In the genomic region with DNA sequence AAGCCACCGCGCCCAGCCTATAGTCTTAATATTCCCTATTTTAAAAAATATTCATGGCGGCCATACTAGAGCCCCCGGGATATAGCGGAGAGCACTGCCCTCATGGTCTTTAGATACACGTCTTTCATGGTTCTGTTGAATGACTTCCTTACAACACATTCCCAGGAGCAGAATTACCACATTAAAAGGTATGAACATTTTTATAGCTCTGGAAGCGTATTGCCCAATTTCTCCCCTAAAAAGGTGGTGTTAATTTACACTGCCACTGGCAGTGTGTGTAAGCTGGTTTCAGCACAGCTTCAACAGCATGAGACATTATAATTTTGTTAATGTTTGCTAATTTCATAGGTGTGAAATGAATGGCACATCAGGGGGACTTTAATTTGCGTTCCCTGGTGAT, we compare ENCODE assay signal across 29 cellular contexts. TPM values are rescaled to one million over a fixed set of nuclear protein-coding genes. Genes with fewer than 3 reads are reported as not detected.
DNase-seq lines count a peak whose midpoint lies in the region; ATAC-seq, FAIRE-seq and TF ChIP-seq lines count a peak whose summit lies in the region.
"Had no signal": no experiment of that assay in that cellular context is flagged by ENCODE, and none has a peak within 500 bp of the region (broad histone marks: within the 10 kb centered on the region; RNA-seq: fewer than 3 reads in every experiment).

No MANE protein-coding gene starts in this region.

- H2AFZ ChIP-seq in keratinocyte (ENCODE audit: control insufficient read depth, low read length), result no peak overlapping the region
- H2AFZ ChIP-seq: GM23338 had no signal

- peak overlapping the region; percentile 84 for H3K4me2 ChIP-seq in keratinocyte (ENCODE audit: control insufficient read depth, extremely low read depth, insufficient read depth, low read depth, low read length)
- H3K4me2 ChIP-seq: GM23338, KMS-11, SK-N-SH had no signal

- H3K4me1 ChIP-seq in endodermal cell (ENCODE audit: control insufficient read depth, insufficient read depth, low read length) (no peaks in the 10 kb centered on the region), keratinocyte (ENCODE audit: control insufficient read depth, extremely low read depth, insufficient read depth, low read length) (peaks cover 43% of the 10 kb centered on the region)
- H3K4me1 ChIP-seq: BE2C, HAP-1, Peyer's patch had no signal

- H3K27ac ChIP-seq in RWPE1 (peak overlapping the region; percentile 91), endodermal cell (ENCODE audit: low read depth, low read length) (no peak overlapping the region), keratinocyte (ENCODE audit: control insufficient read depth, insufficient read depth, low read length) (peak overlapping the region; percentile 92)
- H3K27ac ChIP-seq: HL-60, KMS-11, Peyer's patch had no signal

- BruUV-seq in Calu3 (replicated peaks; lab: Mats Ljungman, UMichigan), result no TSS peak

- no peak for DNase-seq in Calu3
- DNase-seq in RWPE1 (ENCODE audit: low spot score), result no peak
- peak; percentile 10 for DNase-seq in endodermal cell
- no peak for DNase-seq in keratinocyte (ENCODE audit: low read depth, low spot score)
- DNase-seq in foreskin fibroblast, result no peak
- DNase-seq: 8988T; ACHN; BE2C; CD8-positive, alpha-beta memory T cell; DMS153; DND-41; NCI-H1092; NCI-H1417 treated with DMSO at 0.1 percent for 48 hours; NCI-H1694 treated with DMSO at 0.1 percent for 48 hours; NCI-H2081; NCI-H2227 treated with DMSO at 0.1 percent for 48 hours; NCI-H510A; Peyer's patch; SK-N-SH had no signal

- H3K4me1 Mint-ChIP-seq in Calu3 (ENCODE audit: low read depth, unreplicated experiment) (peaks cover 15% of the 10 kb centered on the region), endodermal cell (peaks cover 3% of the 10 kb centered on the region)

- TF ChIP-seq CTCF in Calu3 (IDR thresholded peaks at IDR 0.05; ENCODE audit: unreplicated experiment) (no peak), RWPE1 (conservative IDR thresholded peaks at IDR 0.05; ENCODE audit: low read depth) (no peak), endodermal cell (conservative IDR thresholded peaks at IDR 0.05) (no peak), keratinocyte (optimal IDR thresholded peaks at IDR 0.05 in 1 of 3, IDR thresholded peaks at IDR 0.05 in 1 of 3, conservative IDR thresholded peaks at IDR 0.05 in 1 of 3; ENCODE audit: extremely low read depth in 1 of 3, insufficient read depth in 2 of 3, low read length in 3 of 3) (no peak), foreskin fibroblast (IDR thresholded peaks at IDR 0.05; ENCODE audit: low read depth, low read length) (no peak)

- WGBS in endodermal cell (ENCODE audit: insufficient coverage in 1 of 2, insufficient read length in 1 of 2), 2 experiments, result 93 to 96% methylated on average over 7 to 8 of the region's 8 CpGs

- H3K27ac Mint-ChIP-seq in Calu3 (ENCODE audit: unreplicated experiment) (peak overlapping the region; percentile 70), endodermal cell (no peak overlapping the region)
- H3K27ac Mint-ChIP-seq: CD14-positive monocyte, GM23338 had no signal

- H3K27me3 Mint-ChIP-seq in Calu3 (ENCODE audit: unreplicated experiment) (no peaks in the 10 kb centered on the region), endodermal cell (ENCODE audit: insufficient read depth) (peaks cover 15% of the 10 kb centered on the region)
- H3K27me3 Mint-ChIP-seq: CD8-positive, alpha-beta memory T cell; IgD-negative memory B cell had no signal

- H3K9me3 ChIP-seq in endodermal cell (ENCODE audit: control insufficient read depth, low read length) (no peaks in the 10 kb centered on the region), keratinocyte (ENCODE audit: control insufficient read depth, low read depth, low read length) (no peaks in the 10 kb centered on the region)
- H3K9me3 ChIP-seq: BE2C, HAP-1, Peyer's patch, SK-N-SH had no signal

- dilution Hi-C loops in keratinocyte (cut with MboI; ENCODE audit: extremely low pct_ligation_motif_present, low sequenced_read_pairs), result no loop called here

- intact Hi-C loops in Calu3 (cut with micrococcal nuclease; ENCODE audit: unreplicated experiment), result no loop called here

- H3K9me1 ChIP-seq in keratinocyte (ENCODE audit: control insufficient read depth, extremely low read depth, insufficient read depth, low read length), result no peaks in the 10 kb centered on the region

- CTCF ChIA-PET in Calu3 (lab: Charles Lee) (interaction anchor here (1.0 kb wide), 1 partner anchor 179 kb away, joined by 4 read pairs; no protein-coding TSS in a partner anchor), RWPE1 (lab: Yijun Ruan, JAX) (interaction anchor here (1.0 kb wide), 1 partner anchor 30 kb away, joined by 3 read pairs; no protein-coding TSS in a partner anchor)

- no peak overlapping the region for H3K9ac ChIP-seq in endodermal cell (ENCODE audit: extremely low read depth, low read length, poor library complexity, severe bottlenecking)
- H3K9ac ChIP-seq in keratinocyte (ENCODE audit: control insufficient read depth, extremely low read depth, insufficient read depth, low read length), result peak overlapping the region; percentile 61
- H3K9ac ChIP-seq: KMS-11, SK-N-SH had no signal

- no peaks in the 10 kb centered on the region for H3K79me2 ChIP-seq in keratinocyte (ENCODE audit: control insufficient read depth, insufficient read depth, low read length)

- no peaks in the 10 kb centered on the region for H3K27me3 ChIP-seq in endodermal cell (ENCODE audit: control insufficient read depth, insufficient read depth, low read length, poor library complexity, severe bottlenecking)
- no peaks in the 10 kb centered on the region for H3K27me3 ChIP-seq in keratinocyte (ENCODE audit: control insufficient read depth, extremely low read depth, insufficient read depth, low read length)
- H3K27me3 ChIP-seq: Peyer's patch had no signal

- ATAC-seq in GM18502 (IDR thresholded peaks at IDR 0.05; ENCODE audit: poor library complexity, unreplicated experiment) (no peak), GM18520 (IDR thresholded peaks at IDR 0.05; ENCODE audit: unreplicated experiment) (no peak), GM18511 (IDR thresholded peaks at IDR 0.05; ENCODE audit: unreplicated experiment) (no peak)
- ATAC-seq: GM23338 had no signal

- no peak overlapping the region for H3K4me3 ChIP-seq in endodermal cell (ENCODE audit: low read length)
- no peak overlapping the region for H3K4me3 ChIP-seq in keratinocyte (ENCODE audit: control insufficient read depth in 2 of 3, extremely low read depth in 1 of 3, insufficient read depth in 2 of 3, low read depth in 1 of 3, low read length in 3 of 3)
- H3K4me3 ChIP-seq in foreskin fibroblast (ENCODE audit: low read depth in 1 of 2, low read length in 2 of 2), result no peak overlapping the region
- H3K4me3 ChIP-seq: GM23338, HAP-1, Peyer's patch had no signal

- FAIRE-seq in keratinocyte (lab: Jason Lieb, UNC), result peak; percentile 66
- FAIRE-seq: GM18507 had no signal

- H3K9me3 Mint-ChIP-seq in Calu3 (ENCODE audit: low read depth, unreplicated experiment), result no peaks in the 10 kb centered on the region
- H3K9me3 Mint-ChIP-seq in endodermal cell, result no peaks in the 10 kb centered on the region
- H3K9me3 Mint-ChIP-seq: CD14-positive monocyte; CD8-positive, alpha-beta memory T cell; GM23338; IgD-negative memory B cell had no signal

- no peaks in the 10 kb centered on the region for H3K36me3 ChIP-seq in endodermal cell (ENCODE audit: control insufficient read depth, insufficient read depth, low read length)
- H3K36me3 ChIP-seq in keratinocyte (ENCODE audit: control insufficient read depth in 2 of 2, extremely low read depth in 1 of 2, insufficient read depth in 2 of 2, low read length in 2 of 2), result no peaks in the 10 kb centered on the region
- H3K36me3 ChIP-seq: BE2C, HAP-1, Peyer's patch had no signal

- POLR2A ChIA-PET in RWPE1 (lab: Yijun Ruan, JAX; ENCODE audit: low non-redundant PET), result interaction anchor here (0.7 kb wide), 1 partner anchor 9 kb away, joined by 8 read pairs; no protein-coding TSS in a partner anchor

- no peaks in the 10 kb centered on the region for H4K20me1 ChIP-seq in keratinocyte (ENCODE audit: control insufficient read depth, extremely low read depth, insufficient read depth, low read length)

- H3K36me3 Mint-ChIP-seq in Calu3 (ENCODE audit: insufficient read depth, unreplicated experiment) (peaks cover 11% of the 10 kb centered on the region), endodermal cell (ENCODE audit: low read depth) (no peaks in the 10 kb centered on the region)
- H3K36me3 Mint-ChIP-seq: CD14-positive monocyte; CD8-positive, alpha-beta memory T cell had no signal

- H3K4me3 Mint-ChIP-seq in Calu3 (ENCODE audit: low read depth, unreplicated experiment) (no peak overlapping the region), endodermal cell (no peak overlapping the region)
- H3K4me3 Mint-ChIP-seq: CD14-positive monocyte; CD8-positive, alpha-beta memory T cell; GM23338; IgD-negative memory B cell had no signal

RNA-seq across cellular contexts. Expression of a gene that starts 19.0 kb away (rescaled TPM):
- total RNA-seq in Calu3 (2022) (1.8 and 3.1 TPM in 2 replicates), endodermal cell (1 to 10 TPM; 2.7 to 3.0 TPM)
- 5.2 TPM for polyA plus RNA-seq in endodermal cell (2013, experiment 1 of 2)
- 4.6 TPM for polyA plus RNA-seq in endodermal cell (2013, experiment 2 of 2)
- 0.49 to 0.72 TPM (median 0.53 TPM) in 3 replicates for polyA plus RNA-seq in keratinocyte
- polyA plus RNA-seq in keratinocyte (2011; ENCODE audit: low read depth), result not detected
- 0.56 and 0.69 TPM in 2 replicates for polyA plus RNA-seq in keratinocyte (2011; cell fraction: cytosol; rRNA removed)
- 0.65 and 0.78 TPM in 2 replicates for polyA plus RNA-seq in keratinocyte (2011; cell fraction: nucleus; rRNA removed)
- polyA plus RNA-seq in keratinocyte (2012; ENCODE audit: low replicate concordance), result 1.5 and 2.1 TPM in 2 replicates
- 0.10 to 0.23 TPM in 2 of 3 replicates, not detected in the other for polyA minus RNA-seq in keratinocyte
- polyA minus RNA-seq in keratinocyte (2011; cell fraction: cytosol; rRNA and poly(A)+ RNA removed), result not detected
- polyA minus RNA-seq in keratinocyte (2011; cell fraction: nucleus; rRNA and poly(A)+ RNA removed), result 0.63 and 0.85 TPM in 2 replicates

RNA-seq across cellular contexts. Expression of a gene that starts 19.2 kb away (rescaled TPM):
- total RNA-seq in Calu3 (2022) (15.1 and 19.9 TPM in 2 replicates), endodermal cell (10 to 100 TPM; 12.8 to 16.6 TPM)
- polyA plus RNA-seq in endodermal cell (2013, experiment 1 of 2), result 25.6 TPM
- 22.8 TPM for polyA plus RNA-seq in endodermal cell (2013, experiment 2 of 2)
- polyA plus RNA-seq in keratinocyte, result 21.7 to 49.0 TPM (median 30.6 TPM) in 3 replicates
- 11.7 TPM for polyA plus RNA-seq in keratinocyte (2011; ENCODE audit: low read depth)
- polyA plus RNA-seq in keratinocyte (2011; cell fraction: cytosol; rRNA removed), result 17.8 and 43.6 TPM in 2 replicates
- 33.3 and 34.8 TPM in 2 replicates for polyA plus RNA-seq in keratinocyte (2011; cell fraction: nucleus; rRNA removed)
- 21.5 and 26.7 TPM in 2 replicates for polyA plus RNA-seq in keratinocyte (2012; ENCODE audit: low replicate concordance)
- polyA minus RNA-seq in keratinocyte, result 4.6 to 7.8 TPM (median 5.8 TPM) in 3 replicates
- 3.3 TPM for polyA minus RNA-seq in keratinocyte (2011; cell fraction: cytosol; rRNA and poly(A)+ RNA removed)
- polyA minus RNA-seq in keratinocyte (2011; cell fraction: nucleus; rRNA and poly(A)+ RNA removed), result 3.0 and 5.8 TPM in 2 replicates

RNA-seq across cellular contexts. Expression of a gene that starts 29.7 kb away (rescaled TPM):
- 95.2 and 105 TPM in 2 replicates for total RNA-seq in Calu3 (2022)
- 100 to 1,000 TPM; 135 to 151 TPM for total RNA-seq in endodermal cell
- polyA plus RNA-seq in endodermal cell (2013, experiment 1 of 2), result 175 TPM
- 166 TPM for polyA plus RNA-seq in endodermal cell (2013, experiment 2 of 2)
- polyA plus RNA-seq in keratinocyte, result 938 to 1,215 TPM (median 1,093 TPM) in 3 replicates
- polyA plus RNA-seq in keratinocyte (2011; ENCODE audit: low read depth), result 70.7 TPM
- polyA plus RNA-seq in keratinocyte (2011; cell fraction: cytosol; rRNA removed), result 1,032 and 1,036 TPM in 2 replicates
- polyA plus RNA-seq in keratinocyte (2011; cell fraction: nucleus; rRNA removed), result 399 and 521 TPM in 2 replicates
- 274 and 954 TPM in 2 replicates for polyA plus RNA-seq in keratinocyte (2012; ENCODE audit: low replicate concordance)
- 120 to 199 TPM (median 154 TPM) in 3 replicates for polyA minus RNA-seq in keratinocyte
- 458 TPM for polyA minus RNA-seq in keratinocyte (2011; cell fraction: cytosol; rRNA and poly(A)+ RNA removed)
- 35.1 and 35.3 TPM in 2 replicates for polyA minus RNA-seq in keratinocyte (2011; cell fraction: nucleus; rRNA and poly(A)+ RNA removed)

RNA-seq across cellular contexts. Expression of a gene that starts 30.1 kb away (rescaled TPM):
- 19.8 and 25.9 TPM in 2 replicates for total RNA-seq in Calu3 (2022)
- total RNA-seq in endodermal cell, result 10 to 100 TPM; 37.2 to 50.1 TPM
- polyA plus RNA-seq in endodermal cell (2013, experiment 1 of 2), result 23.3 TPM
- polyA plus RNA-seq in endodermal cell (2013, experiment 2 of 2), result 24.5 TPM
- 6.6 to 11.6 TPM (median 8.3 TPM) in 3 replicates for polyA plus RNA-seq in keratinocyte
- 7.6 TPM for polyA plus RNA-seq in keratinocyte (2011; ENCODE audit: low read depth)
- 6.6 and 8.5 TPM in 2 replicates for polyA plus RNA-seq in keratinocyte (2011; cell fraction: cytosol; rRNA removed)
- 32.2 and 32.7 TPM in 2 replicates for polyA plus RNA-seq in keratinocyte (2011; cell fraction: nucleus; rRNA removed)
- 5.2 and 10.5 TPM in 2 replicates for polyA plus RNA-seq in keratinocyte (2012; ENCODE audit: low replicate concordance)
- 6.0 to 14.7 TPM (median 10.8 TPM) in 3 replicates for polyA minus RNA-seq in keratinocyte
- 3.8 TPM for polyA minus RNA-seq in keratinocyte (2011; cell fraction: cytosol; rRNA and poly(A)+ RNA removed)
- polyA minus RNA-seq in keratinocyte (2011; cell fraction: nucleus; rRNA and poly(A)+ RNA removed), result 13.2 and 27.2 TPM in 2 replicates

RNA-seq across cellular contexts. Expression of a gene that starts 42.6 kb away (rescaled TPM):
- total RNA-seq in Calu3 (2022) (0.71 and 3.1 TPM in 2 replicates), endodermal cell (1 to 10 TPM; 3.9 to 8.4 TPM)
- 1.5 TPM for polyA plus RNA-seq in endodermal cell (2013, experiment 1 of 2)
- 0.66 TPM for polyA plus RNA-seq in endodermal cell (2013, experiment 2 of 2)
- 0.14 to 0.68 TPM (median 0.46 TPM) in 3 replicates for polyA plus RNA-seq in keratinocyte
- polyA plus RNA-seq in keratinocyte (2011; ENCODE audit: low read depth), result 0.49 TPM
- polyA plus RNA-seq in keratinocyte (2011; cell fraction: cytosol; rRNA removed), result 0.12 and 0.30 TPM in 2 replicates
- 0.71 and 1.2 TPM in 2 replicates for polyA plus RNA-seq in keratinocyte (2011; cell fraction: nucleus; rRNA removed)
- 0.34 and 0.95 TPM in 2 replicates for polyA plus RNA-seq in keratinocyte (2012; ENCODE audit: low replicate concordance)
- 0.59 to 5.9 TPM (median 0.64 TPM) in 3 replicates for polyA minus RNA-seq in keratinocyte
- not detected for polyA minus RNA-seq in keratinocyte (2011; cell fraction: cytosol; rRNA and poly(A)+ RNA removed)
- 1.8 TPM in 2 replicates for polyA minus RNA-seq in keratinocyte (2011; cell fraction: nucleus; rRNA and poly(A)+ RNA removed)
- total RNA-seq: CD8-positive, alpha-beta memory T cell; Peyer's patch had no signal
- polyA plus RNA-seq: CD14-positive monocyte; CD8-positive, alpha-beta memory T cell; SK-N-SH had no signal
